Comparison of ENCODE assay signal across 1 cellular context in genomic region chr12:41014643-41015020, GRCh38.
TF ChIP-seq lines count a peak whose summit lies in the region.

No MANE protein-coding gene starts in this region.

TF ChIP-seq in IMR-90, 13 proteins besides CTCF, POLR2A, EP300 and RAD21 (continued from another document):
- no peak for TF ChIP-seq RFX5 (IDR thresholded peaks at IDR 0.05; ENCODE audit: low read depth, low read length)
TF ChIP-seq in IMR-90: peak in this region for 0.
